Comparison of ENCODE assay signal across 24 cellular contexts in genomic region chr20:25355866-25356265, GRCh38. TPM values are rescaled to one million over a fixed set of nuclear protein-coding genes. Genes with fewer than 3 reads are reported as not detected.
A peak's percentile ranks its signal among the peaks of the same experiment; 100 is the strongest.
DNase-seq lines count a peak whose midpoint lies in the region; ATAC-seq and TF ChIP-seq lines count a peak whose summit lies in the region.
"Had no signal": no experiment of that assay in that cellular context is flagged by ENCODE, and none has a peak within 500 bp of the region (broad histone marks: within the 10 kb centered on the region; RNA-seq: fewer than 3 reads in every experiment).

No MANE protein-coding gene starts in this region.

- H3K27me3 ChIP-seq in spleen (replicated peaks in 1 of 7): no peaks in the 10 kb centered on the region
- H3K27me3 ChIP-seq: neutrophil, sigmoid colon, upper lobe of right lung had no signal

- no peak for ATAC-seq in WTC11
- ATAC-seq in HG03045 (IDR thresholded peaks at IDR 0.05; ENCODE audit: unreplicated experiment): no peak
- ATAC-seq: activated naive CD4-positive, alpha-beta T cell treated with anti-CD3 and anti-CD28 coated beads, Interleukin-2, amount 50 U/mL, for 72 hours; psoas muscle; upper lobe of right lung had no signal

- 92 to 98% (median 96%) methylated on average over 2 of the region's 2 CpGs for WGBS in spleen, 5 donors

- H3K4me1 Mint-ChIP-seq in WTC11: peaks cover 75% of the 10 kb centered on the region

- H3K27ac ChIP-seq in spleen: peak overlapping the region in 5 of 8 donors; percentile 26 to 54 (median 50)
- H3K27ac ChIP-seq: coronary artery, neutrophil, psoas muscle, upper lobe of right lung had no signal

- DNase-seq in Ammon's horn (ENCODE audit: low spot score) (peak; percentile 45), WTC11 (ENCODE audit: low spot score) (no peak), globus pallidus (ENCODE audit: low spot score) (peak; percentile 58), spleen (no peak), NCI-H146 (lab: John Stamatoyannopoulos, UW) (no peak), occipital lobe (lab: John Stamatoyannopoulos, UW) (no peak), GM20000 (ENCODE audit: low spot score) (no peak)
- DNase-seq: activated CD4-positive, alpha-beta T cell treated with anti-CD3 and anti-CD28 coated beads, Interleukin-2, amount 50 U/mL, for 1 hour; activated effector memory CD4-positive, alpha-beta T cell treated with Interleukin-2 at 50 U/mL for 16 hours; activated T-cell treated with anti-CD3 and anti-CD28 coated beads, Interleukin-2, amount 50 U/mL, for 1 hour; CD4-positive, alpha-beta T cell; erythroblast; left ventricle myocardium superior; NCI-H1048; NCI-H187; psoas muscle; sigmoid colon; stimulated activated CD4-positive, alpha-beta T cell treated with anti-CD3 and anti-CD28 coated beads, Interleukin-4, amount 100 ng/mL, for 1 hour; upper lobe of right lung had no signal

- H3K4me3 Mint-ChIP-seq in WTC11: no peak overlapping the region
- H3K4me3 Mint-ChIP-seq: CD4-positive, alpha-beta T cell had no signal

- no peaks in the 10 kb centered on the region for H3K9me3 Mint-ChIP-seq in WTC11
- H3K9me3 Mint-ChIP-seq: activated naive CD4-positive, alpha-beta T cell treated with anti-CD3 and anti-CD28 coated beads, Interleukin-2, amount 50 U/mL, for 72 hours; CD4-positive, alpha-beta T cell had no signal

- no peak for TF ChIP-seq POLR2A in spleen (IDR thresholded peaks at IDR 0.05)

- intact Hi-C loops in spleen (cut with DNase I; ENCODE audit: low total_unique reads): no loop called here

- no peak for TF ChIP-seq CTCF in WTC11 (IDR thresholded peaks at IDR 0.05)
- no peak for TF ChIP-seq CTCF in spleen (IDR thresholded peaks at IDR 0.05 in 8 of 11, conservative IDR thresholded peaks at IDR 0.05 in 3 of 11)
- TF ChIP-seq CTCF in GM20000 (IDR thresholded peaks at IDR 0.05; ENCODE audit: extremely low read depth, missing control alignments): no peak

- peak overlapping the region; percentile 98 for H3K27ac Mint-ChIP-seq in WTC11
- H3K27ac Mint-ChIP-seq: activated naive CD4-positive, alpha-beta T cell treated with anti-CD3 and anti-CD28 coated beads, Interleukin-2, amount 50 U/mL, for 72 hours had no signal

- H3K9me3 ChIP-seq in spleen: peaks cover 0 to 4% (median 0%) of the 10 kb centered on the region in 8 donors
- H3K9me3 ChIP-seq: neutrophil, psoas muscle, sigmoid colon, upper lobe of right lung had no signal

- no peak overlapping the region for H3K4me3 ChIP-seq in spleen
- H3K4me3 ChIP-seq: coronary artery, psoas muscle, sigmoid colon, upper lobe of right lung had no signal

- H3K36me3 ChIP-seq in spleen: no peaks in the 10 kb centered on the region
- H3K36me3 ChIP-seq: neutrophil, sigmoid colon, upper lobe of right lung had no signal

- no peaks in the 10 kb centered on the region for H3K36me3 Mint-ChIP-seq in WTC11
- H3K36me3 Mint-ChIP-seq: activated naive CD4-positive, alpha-beta T cell treated with anti-CD3 and anti-CD28 coated beads, Interleukin-2, amount 50 U/mL, for 72 hours; IgD-negative memory B cell had no signal

- CTCF ChIA-PET in WTC11 (lab: Charles Lee): interaction anchor here (0.6 to 2.5 kb wide), 5 partner anchors 20 to 297 kb away, joined by 3 to 12 read pairs (median 4); no protein-coding TSS in a partner anchor

- peaks cover 0 to 43% (median 18%) of the 10 kb centered on the region in 6 donors for H3K4me1 ChIP-seq in spleen
- H3K4me1 ChIP-seq: psoas muscle, upper lobe of right lung had no signal

- H3K27me3 Mint-ChIP-seq in WTC11 (ENCODE audit: low read depth): no peaks in the 10 kb centered on the region
- H3K27me3 Mint-ChIP-seq: CD4-positive, alpha-beta T cell; IgD-negative memory B cell had no signal

- POLR2A ChIA-PET in WTC11 (lab: Charles Lee): interaction anchor here (1.2 kb wide), 1 partner anchor 29 kb away, joined by 4 read pairs; no protein-coding TSS in a partner anchor

TF ChIP-seq in WTC11, 78 proteins besides CTCF, POLR2A, EP300 and RAD21 (continues in another document):
- TF ChIP-seq ZNF416 (CRISPR knock-in tag; IDR thresholded peaks at IDR 0.05) (no peak), ESRRA (CRISPR knock-in tag; IDR thresholded peaks at IDR 0.05; ENCODE audit: borderline replicate concordance) (no peak), NR2C2 (CRISPR knock-in tag; IDR thresholded peaks at IDR 0.05) (no peak), ZNF671 (CRISPR knock-in tag; IDR thresholded peaks at IDR 0.05) (no peak), JAZF1 (CRISPR knock-in tag; IDR thresholded peaks at IDR 0.05) (no peak), USF2 (CRISPR knock-in tag; IDR thresholded peaks at IDR 0.05) (no peak), ZNF425 (CRISPR knock-in tag; conservative IDR thresholded peaks at IDR 0.05) (no peak), STAT6 (CRISPR knock-in tag; conservative IDR thresholded peaks at IDR 0.05; ENCODE audit: low read depth) (no peak), USF1 (CRISPR knock-in tag; IDR thresholded peaks at IDR 0.05) (no peak), ELF4 (CRISPR knock-in tag; IDR thresholded peaks at IDR 0.05; ENCODE audit: low read depth) (no peak), ZNF263 (CRISPR knock-in tag; IDR thresholded peaks at IDR 0.05; ENCODE audit: low read depth) (no peak), SMAD4 (CRISPR knock-in tag; IDR thresholded peaks at IDR 0.05) (no peak), IRF1 (CRISPR knock-in tag; IDR thresholded peaks at IDR 0.05) (no peak), GTF2I (CRISPR knock-in tag; conservative IDR thresholded peaks at IDR 0.05) (no peak), ZNF317 (CRISPR knock-in tag; IDR thresholded peaks at IDR 0.05; ENCODE audit: borderline replicate concordance, low read depth) (no peak)

RNA-seq across cellular contexts. Expression of gene ABHD12, which starts 34.8 kb away (rescaled TPM):
- total RNA-seq in WTC11 (2021) (63.1 to 68.7 TPM (median 68.2 TPM) in 3 replicates), spleen (10 to 100 TPM; 21.5 to 36.9 (median 26.7) TPM), occipital lobe (39.0 TPM)
- polyA plus RNA-seq in spleen: 10 to 100 TPM; 16.1 to 20.0 (median 19.4) TPM

RNA-seq across cellular contexts. Expression of gene GINS1, which starts 51.6 kb away (rescaled TPM):
- total RNA-seq in WTC11 (2021) (69.8 to 71.6 TPM (median 70.4 TPM) in 3 replicates), spleen (1 to 10 TPM; 1.4 to 3.9 (median 2.8) TPM), occipital lobe (9.7 TPM)
- 1 to 10 TPM in 2 of 3 donors, under 1 TPM in 1; 0.85 to 2.9 (median 2.4) TPM for polyA plus RNA-seq in spleen

Comparison
In these comparisons a context has a peak if more than half of its experiments do, and no peak if none do; other contexts are left out.
1. DNase-seq: peak in Ammon's horn (single experiment) and globus pallidus (single experiment); none in WTC11 (single experiment), spleen (single experiment), NCI-H146 (single experiment), occipital lobe (single experiment) and GM20000 (single experiment).